ENCODE assay signal across 8 cellular contexts in genomic region chr14:95533822-95534221, GRCh38. TPM values are rescaled to one million over a fixed set of nuclear protein-coding genes. Genes with fewer than 3 reads are reported as not detected.
A peak's percentile ranks its signal among the peaks of the same experiment; 100 is the strongest.
DNase-seq lines count a peak whose midpoint lies in the region; ATAC-seq and TF ChIP-seq lines count a peak whose summit lies in the region.

No MANE protein-coding gene starts in this region.

- H3K36me3 ChIP-seq in cardiac muscle cell (no peaks in the 10 kb centered on the region), ascending aorta (no peaks in the 10 kb centered on the region), lower lobe of right lung (no peaks in the 10 kb centered on the region), aorta (ENCODE audit: control insufficient read depth in 1 of 2, insufficient read depth in 2 of 2, low read length in 1 of 2) (no peaks in the 10 kb centered on the region)

- no peaks in the 10 kb centered on the region for H3K27me3 ChIP-seq in cardiac muscle cell
- H3K27me3 ChIP-seq in ascending aorta = no peaks in the 10 kb centered on the region
- H3K27me3 ChIP-seq in lower lobe of right lung (ENCODE audit: low read depth) = no peaks in the 10 kb centered on the region
- H3K27me3 ChIP-seq in aorta (ENCODE audit: control insufficient read depth in 1 of 2, insufficient read depth in 2 of 2, low read length in 1 of 2) = no peaks in the 10 kb centered on the region

- H3K9me3 ChIP-seq in cardiac muscle cell (ENCODE audit: low read depth) (no peaks in the 10 kb centered on the region), ascending aorta (no peaks in the 10 kb centered on the region), lower lobe of right lung (no peaks in the 10 kb centered on the region), aorta (ENCODE audit: control insufficient read depth, low read length) (no peaks in the 10 kb centered on the region)

- H3K4me1 ChIP-seq in cardiac muscle cell (ENCODE audit: low read depth) (peaks cover 21% of the 10 kb centered on the region), ascending aorta (peaks cover 26 to 46% of the 10 kb centered on the region in 2 donors), lower lobe of right lung (peaks cover 64% of the 10 kb centered on the region), aorta (ENCODE audit: control insufficient read depth in 1 of 2, insufficient read depth in 2 of 2, low read length in 2 of 2) (peaks cover 3 to 7% of the 10 kb centered on the region in 2 donors)

- 0 to 1% methylated on average over 18 of the region's 18 CpGs for WGBS in aorta, 2 donors

- H3K4me3 ChIP-seq in cardiac muscle cell (peak overlapping the region; percentile 50), ascending aorta (peak overlapping the region; percentile 75 to 85), lower lobe of right lung (peak overlapping the region; percentile 93), aorta (ENCODE audit: low read length in 2 of 2) (peak overlapping the region; percentile 62 to 90)

- TF ChIP-seq CTCF in cardiac muscle cell (IDR thresholded peaks at IDR 0.05; ENCODE audit: low read depth, low read length) (no peak), ascending aorta (IDR thresholded peaks at IDR 0.05) (no peak), lower lobe of right lung (IDR thresholded peaks at IDR 0.05) (no peak)

- ATAC-seq in left ventricle myocardium superior (no peak), lower lobe of right lung (no peak), aorta (ENCODE audit: low FRiP score) (no peak)

- peak overlapping the region; percentile 12 for H3K27ac ChIP-seq in cardiac muscle cell
- H3K27ac ChIP-seq in ascending aorta = peak overlapping the region; percentile 76 to 84
- H3K27ac ChIP-seq in lower lobe of right lung = peak overlapping the region; percentile 90
- peak overlapping the region in 1 of 2 donors; percentile 68 for H3K27ac ChIP-seq in aorta (ENCODE audit: low read depth in 1 of 2, low read length in 2 of 2)

- DNase-seq in cardiac muscle cell (ENCODE audit: low read depth in 1 of 2, low spot score in 1 of 2) (peak in 1 of 2 donors; percentile 23), left ventricle myocardium superior (no peak), ascending aorta (ENCODE audit: low spot score in 2 of 2) (no peak), lower lobe of right lung (no peak), aorta (peak in 1 of 2 donors; percentile 51), SHP77 (lab: John Stamatoyannopoulos, UW) (no peak), 8988T (no peak), SW480 (ENCODE audit: low spot score) (no peak)

- intact Hi-C loops in left ventricle myocardium superior (cut with micrococcal nuclease) = no loop called here
- intact Hi-C loops in ascending aorta (cut with DNase I) = loop anchor here (2.0 to 10.0 kb wide), 5 partner anchors 209 to 1263 kb away; partner anchors contain the start of genes ATG2B, DICER1, GSKIP and PAPOLA
- intact Hi-C loops in lower lobe of right lung (cut with DNase I) = no loop called here
- intact Hi-C loops in aorta (cut with DNase I) = loop anchor here in 1 of 2 donors (10.0 kb wide), 3 partner anchors 219 to 1189 kb away; partner anchors contain the start of gene CLMN

RNA-seq across cellular contexts. Expression of gene GLRX5, which starts 1.0 kb away (rescaled TPM):
- 50.2 and 80.8 TPM in 2 replicates for total RNA-seq in cardiac muscle cell
- 180 and 181 TPM in 2 replicates for polyA plus RNA-seq in cardiac muscle cell
- 94.0 TPM for total RNA-seq in left ventricle myocardium superior
- total RNA-seq in ascending aorta = 24.6 TPM
- 23.7 TPM for total RNA-seq in lower lobe of right lung
- total RNA-seq in aorta = 10 to 100 TPM; 20.1 to 22.4 TPM
- polyA plus RNA-seq in aorta = 10 to 100 TPM; 41.9 to 54.2 TPM

RNA-seq across cellular contexts. Expression of gene SYNE3, which starts 17.4 kb away (rescaled TPM):
- total RNA-seq in cardiac muscle cell = 0.42 and 2.0 TPM in 2 replicates
- polyA plus RNA-seq in cardiac muscle cell = 0.09 and 0.45 TPM in 2 replicates
- 12.2 TPM for total RNA-seq in left ventricle myocardium superior
- total RNA-seq in ascending aorta = 84.1 TPM
- total RNA-seq in lower lobe of right lung = 22.4 TPM
- 10 to 100 TPM; 39.1 to 61.5 TPM for total RNA-seq in aorta
- polyA plus RNA-seq in aorta = 1 to 10 TPM; 3.0 to 6.9 TPM
